ENCODE assay signal across 16 cellular contexts in the genomic region with DNA sequence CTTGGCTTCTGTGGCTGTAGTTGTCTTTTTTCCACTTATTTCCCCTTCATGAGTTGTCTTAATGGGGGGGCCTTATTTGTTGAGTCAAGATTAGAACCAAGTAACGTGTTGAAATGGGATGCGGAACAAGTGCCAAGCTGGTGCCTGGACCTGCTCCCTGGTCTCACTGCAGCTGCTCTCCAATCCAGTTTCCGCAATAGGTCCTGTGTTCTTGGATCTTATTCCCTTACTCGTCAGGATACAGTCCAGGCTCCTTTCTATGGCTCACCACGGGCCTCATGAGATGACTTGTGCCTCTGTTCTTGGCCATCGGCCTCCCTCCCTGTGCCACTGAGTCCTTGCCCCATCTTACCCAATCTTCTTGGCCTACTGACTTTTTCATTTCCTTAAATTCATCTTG.
DNase-seq lines count a peak whose midpoint lies in the region; ATAC-seq and TF ChIP-seq lines count a peak whose summit lies in the region.
"Had no signal": no experiment of that assay in that cellular context is flagged by ENCODE, and none has a peak within 500 bp of the region (broad histone marks: within the 10 kb centered on the region; RNA-seq: fewer than 3 reads in every experiment).

No MANE protein-coding gene starts in this region.

- intact Hi-C loops in psoas muscle (cut with DNase I) = loop anchor here in 1 of 2 donors (10.0 kb wide), 1 partner anchor 339 kb away; no protein-coding TSS in a partner anchor
- intact Hi-C loops in Right ventricle myocardium superior (cut with DNase I) = no loop called here

- H3K27me3 ChIP-seq in psoas muscle (ENCODE audit: insufficient read depth in 3 of 3, low read length in 2 of 3) (peaks cover 0 to 20% (median 0%) of the 10 kb centered on the region in 3 donors), HAP-1 (ENCODE audit: low read depth) (peaks cover 22% of the 10 kb centered on the region)
- H3K27me3 ChIP-seq: BE2C had no signal

- H3K9me3 ChIP-seq in psoas muscle (no peaks in the 10 kb centered on the region), HAP-1 (no peaks in the 10 kb centered on the region)
- H3K9me3 ChIP-seq: BE2C, Caco-2 had no signal

- no peak overlapping the region for H3K4me3 ChIP-seq in psoas muscle
- H3K4me3 ChIP-seq in HAP-1 = no peak overlapping the region
- H3K4me3 ChIP-seq: GM12878 had no signal

- no peak for TF ChIP-seq CTCF in psoas muscle (IDR thresholded peaks at IDR 0.05)

- peak; percentile 62 for DNase-seq in DMS79 (lab: John Stamatoyannopoulos, UW)
- DNase-seq in MV-4-11 (lab: John Stamatoyannopoulos, UW) = peak; percentile 19
- DNase-seq in globus pallidus (ENCODE audit: low spot score) = peak; percentile 60
- DNase-seq in psoas muscle = peak in 1 of 2 donors; percentile 30
- no peak for DNase-seq in HAP-1 (ENCODE audit: low spot score in 2 of 2)
- DNase-seq in activated naive CD4-positive, alpha-beta T cell treated with anti-CD3 and anti-CD28 coated beads, Interleukin-2, amount 50 U/mL, for 16 hours = no peak
- no peak for DNase-seq in Right ventricle myocardium superior
- DNase-seq: BE2C; Caco-2; CD4-positive, CD25-positive, alpha-beta regulatory T cell; DMS153; DND-41; EL; H9 had no signal

- no peaks in the 10 kb centered on the region for H3K36me3 ChIP-seq in psoas muscle (ENCODE audit: insufficient read depth in 1 of 2, low read depth in 1 of 2)
- no peaks in the 10 kb centered on the region for H3K36me3 ChIP-seq in HAP-1 (replicated peaks)
- H3K36me3 ChIP-seq: BE2C had no signal

- in situ Hi-C loops in HAP-1 (cut with MboI; ENCODE audit: low sequenced_read_pairs) = no loop called here

- 35 to 62% (median 36%) methylated on average over 6 of the region's 6 CpGs for WGBS in psoas muscle, 3 donors

- H3K4me1 ChIP-seq in psoas muscle (peaks cover 6% of the 10 kb centered on the region), HAP-1 (no peaks in the 10 kb centered on the region)
- H3K4me1 ChIP-seq: Caco-2 had no signal

- H3K27ac ChIP-seq in psoas muscle = no peak overlapping the region
- H3K27ac ChIP-seq: HL-60 had no signal

- ATAC-seq in psoas muscle (peak in 3 of 4 donors; percentile 68 to 81 (median 73)), Right ventricle myocardium superior (ENCODE audit: poor library complexity) (no peak)
- ATAC-seq: GM12878 had no signal

Comparison
In these comparisons a context has a peak if more than half of its experiments do, and no peak if none do; other contexts are left out.
1. DNase-seq: peak in DMS79 (single experiment), MV-4-11 (single experiment) and globus pallidus (single experiment); none in HAP-1 (0 of 2), activated naive CD4-positive, alpha-beta T cell treated with anti-CD3 and anti-CD28 coated beads, Interleukin-2, amount 50 U/mL, for 16 hours (single experiment) and Right ventricle myocardium superior (single experiment).